In the genomic region with DNA sequence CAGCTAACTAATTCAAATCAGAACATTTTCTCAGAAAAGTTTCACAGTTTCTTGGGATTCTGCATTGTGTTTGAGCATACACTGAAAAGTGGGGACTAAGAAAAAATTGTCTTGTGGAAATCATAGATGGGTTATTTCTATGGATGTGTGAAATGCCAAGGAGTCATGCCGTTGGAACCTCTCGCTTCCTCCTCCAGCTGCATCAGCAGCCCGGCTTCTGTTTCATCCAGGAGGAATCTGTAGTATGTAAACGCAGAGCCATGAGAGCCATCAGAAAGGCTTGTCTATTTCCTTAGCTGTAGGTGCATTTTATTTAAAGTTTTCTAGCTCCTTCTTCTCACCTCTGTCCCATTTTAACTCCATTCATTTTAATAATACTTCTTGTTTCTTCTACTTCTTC, we compare ENCODE assay signal across 19 cellular contexts.
DNase-seq lines count a peak whose midpoint lies in the region; ATAC-seq and TF ChIP-seq lines count a peak whose summit lies in the region.
"Had no signal": no experiment of that assay in that cellular context is flagged by ENCODE, and none has a peak within 500 bp of the region (broad histone marks: within the 10 kb centered on the region; RNA-seq: fewer than 3 reads in every experiment).

No MANE protein-coding gene starts in this region.

- no peaks in the 10 kb centered on the region for H3K27me3 ChIP-seq in naive thymus-derived CD4-positive, alpha-beta T cell (ENCODE audit: control insufficient read depth in 2 of 2, insufficient read depth in 2 of 2, low read length in 2 of 2)
- H3K27me3 ChIP-seq: body of pancreas, testis had no signal

- H3K4me3 ChIP-seq in fibroblast of mammary gland (ENCODE audit: control insufficient read depth, low read depth, low read length), result no peak overlapping the region
- no peak overlapping the region for H3K4me3 ChIP-seq in naive thymus-derived CD4-positive, alpha-beta T cell (ENCODE audit: low read length)
- H3K4me3 ChIP-seq: body of pancreas, esophagus squamous epithelium, pancreas, testis had no signal

- no peaks in the 10 kb centered on the region for H3K36me3 Mint-ChIP-seq in effector memory CD8-positive, alpha-beta T cell (ENCODE audit: insufficient read depth)
- H3K36me3 Mint-ChIP-seq in naive thymus-derived CD4-positive, alpha-beta T cell, result no peaks in the 10 kb centered on the region
- H3K36me3 Mint-ChIP-seq: CD14-positive monocyte had no signal

- ATAC-seq in GM18519 (IDR thresholded peaks at IDR 0.05; ENCODE audit: low FRiP score, unreplicated experiment), result no peak
- no peak for ATAC-seq in effector memory CD8-positive, alpha-beta T cell (replicated peaks)
- ATAC-seq in naive thymus-derived CD4-positive, alpha-beta T cell, result no peak
- ATAC-seq: body of pancreas, pancreas had no signal

- no peak overlapping the region for H3K27ac ChIP-seq in naive thymus-derived CD4-positive, alpha-beta T cell (ENCODE audit: low read depth, low read length)
- H3K27ac ChIP-seq: body of pancreas, esophagus squamous epithelium, HL-60, pancreas, testis had no signal

- intact Hi-C loops in naive thymus-derived CD4-positive, alpha-beta T cell (cut with micrococcal nuclease), result no loop called here

- H3K4me3 Mint-ChIP-seq in effector memory CD8-positive, alpha-beta T cell, result no peak overlapping the region
- no peak overlapping the region for H3K4me3 Mint-ChIP-seq in naive thymus-derived CD4-positive, alpha-beta T cell
- H3K4me3 Mint-ChIP-seq: CD14-positive monocyte; T-helper 2 cell treated with Interferon-gamma antibody and Interleukin-4, amounts not matched to agents 5 μg/mL and 100 μg/mL, for 36 hours had no signal

- POLR2A ChIA-PET in naive thymus-derived CD4-positive, alpha-beta T cell (lab: Charles Lee), result no interaction called here

- H3K27me3 Mint-ChIP-seq in effector memory CD8-positive, alpha-beta T cell, result peaks cover 32 to 34% of the 10 kb centered on the region in 2 donors
- H3K27me3 Mint-ChIP-seq in naive thymus-derived CD4-positive, alpha-beta T cell, result peaks cover 0 to 14% (median 10%) of the 10 kb centered on the region in 5 donors

- H3K9me3 ChIP-seq in naive thymus-derived CD4-positive, alpha-beta T cell (ENCODE audit: control insufficient read depth in 2 of 3, low read length in 3 of 3), result no peaks in the 10 kb centered on the region
- H3K9me3 ChIP-seq: body of pancreas, esophagus squamous epithelium, pancreas, testis had no signal

- H3K4me1 ChIP-seq in naive thymus-derived CD4-positive, alpha-beta T cell (ENCODE audit: control insufficient read depth in 2 of 2, insufficient read depth in 2 of 2, low read length in 2 of 2), result no peaks in the 10 kb centered on the region
- H3K4me1 ChIP-seq: body of pancreas, esophagus squamous epithelium, pancreas, testis had no signal

- CTCF ChIA-PET in naive thymus-derived CD4-positive, alpha-beta T cell (lab: Charles Lee), result no interaction called here

- no peaks in the 10 kb centered on the region for H3K9me3 Mint-ChIP-seq in effector memory CD8-positive, alpha-beta T cell
- no peaks in the 10 kb centered on the region for H3K9me3 Mint-ChIP-seq in naive thymus-derived CD4-positive, alpha-beta T cell
- H3K9me3 Mint-ChIP-seq: T-helper 2 cell treated with Interferon-gamma antibody and Interleukin-4, amounts not matched to agents 5 μg/mL and 100 μg/mL, for 36 hours had no signal

- DNase-seq in EL (peak; percentile 69), RKO (ENCODE audit: low spot score) (peak; percentile 28), fibroblast of mammary gland (ENCODE audit: low read depth) (peak; percentile 36), renal cortical epithelial cell (ENCODE audit: low read depth) (peak; percentile 1)
- no peak for DNase-seq in effector memory CD8-positive, alpha-beta T cell
- DNase-seq in naive thymus-derived CD4-positive, alpha-beta T cell, result no peak
- DNase-seq: activated CD4-positive, CD25-positive, alpha-beta regulatory T cell treated with anti-CD3 and anti-CD28 coated beads, Interleukin-2, amount 50 U/mL, for 72 hours; activated naive CD4-positive, alpha-beta T cell treated with Interleukin-2 at 50 U/mL for 16 hours; body of pancreas; esophagus squamous epithelium; pancreas; SIG-M5; small intestine; stimulated activated CD4-positive, alpha-beta T cell treated with anti-CD3 and anti-CD28 coated beads, Interleukin-4, amount 100 ng/mL, for 4 hours; testis had no signal

- no peak overlapping the region for H3K27ac Mint-ChIP-seq in effector memory CD8-positive, alpha-beta T cell
- H3K27ac Mint-ChIP-seq in naive thymus-derived CD4-positive, alpha-beta T cell, result no peak overlapping the region
- H3K27ac Mint-ChIP-seq: CD14-positive monocyte; T-helper 2 cell treated with Interferon-gamma antibody and Interleukin-4, amounts not matched to agents 5 μg/mL and 100 μg/mL, for 36 hours had no signal

- no peak for TF ChIP-seq CTCF in fibroblast of mammary gland (conservative IDR thresholded peaks at IDR 0.05; ENCODE audit: control insufficient read depth, insufficient read depth, low read depth, low read length)

- no peaks in the 10 kb centered on the region for H3K36me3 ChIP-seq in naive thymus-derived CD4-positive, alpha-beta T cell (ENCODE audit: control insufficient read depth in 2 of 3, insufficient read depth in 3 of 3, low read length in 3 of 3)
- H3K36me3 ChIP-seq: esophagus squamous epithelium, pancreas had no signal

- H3K4me1 Mint-ChIP-seq in effector memory CD8-positive, alpha-beta T cell (ENCODE audit: low read depth in 2 of 2), result no peaks in the 10 kb centered on the region
- no peaks in the 10 kb centered on the region for H3K4me1 Mint-ChIP-seq in naive thymus-derived CD4-positive, alpha-beta T cell
- H3K4me1 Mint-ChIP-seq: CD14-positive monocyte had no signal

Comparison
In these comparisons a context has a peak if more than half of its experiments do, and no peak if none do; other contexts are left out.
1. DNase-seq: peak in EL (single experiment), RKO (single experiment), fibroblast of mammary gland (single experiment) and renal cortical epithelial cell (single experiment); none in effector memory CD8-positive, alpha-beta T cell (0 of 3) and naive thymus-derived CD4-positive, alpha-beta T cell (0 of 9).